In the genomic region with DNA sequence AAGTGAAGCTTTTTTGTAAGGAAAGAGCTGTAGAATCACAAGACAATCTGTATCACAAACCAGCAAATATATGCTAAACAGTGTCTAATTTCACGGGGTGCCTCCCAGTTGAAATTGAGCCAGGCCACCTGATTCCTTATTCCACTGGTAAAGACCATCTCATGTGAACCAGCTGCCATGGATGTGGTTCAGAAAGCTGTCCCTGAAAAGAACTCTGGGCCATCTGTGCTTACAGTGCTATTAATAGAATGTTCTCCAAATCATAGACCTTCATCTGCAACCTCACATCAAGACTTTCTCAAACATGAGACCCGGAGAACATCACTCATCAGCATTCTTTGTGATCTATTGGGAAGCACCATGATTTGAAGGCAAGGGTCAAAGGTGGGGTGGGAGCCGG, we compare ENCODE assay signal across 1 cellular context.
TF ChIP-seq lines count a peak whose summit lies in the region.

No MANE protein-coding gene starts in this region.

TF ChIP-seq in GM23338, 12 proteins besides CTCF, POLR2A, EP300 and RAD21 (continued from another document):
- TF ChIP-seq, protein P1, sequence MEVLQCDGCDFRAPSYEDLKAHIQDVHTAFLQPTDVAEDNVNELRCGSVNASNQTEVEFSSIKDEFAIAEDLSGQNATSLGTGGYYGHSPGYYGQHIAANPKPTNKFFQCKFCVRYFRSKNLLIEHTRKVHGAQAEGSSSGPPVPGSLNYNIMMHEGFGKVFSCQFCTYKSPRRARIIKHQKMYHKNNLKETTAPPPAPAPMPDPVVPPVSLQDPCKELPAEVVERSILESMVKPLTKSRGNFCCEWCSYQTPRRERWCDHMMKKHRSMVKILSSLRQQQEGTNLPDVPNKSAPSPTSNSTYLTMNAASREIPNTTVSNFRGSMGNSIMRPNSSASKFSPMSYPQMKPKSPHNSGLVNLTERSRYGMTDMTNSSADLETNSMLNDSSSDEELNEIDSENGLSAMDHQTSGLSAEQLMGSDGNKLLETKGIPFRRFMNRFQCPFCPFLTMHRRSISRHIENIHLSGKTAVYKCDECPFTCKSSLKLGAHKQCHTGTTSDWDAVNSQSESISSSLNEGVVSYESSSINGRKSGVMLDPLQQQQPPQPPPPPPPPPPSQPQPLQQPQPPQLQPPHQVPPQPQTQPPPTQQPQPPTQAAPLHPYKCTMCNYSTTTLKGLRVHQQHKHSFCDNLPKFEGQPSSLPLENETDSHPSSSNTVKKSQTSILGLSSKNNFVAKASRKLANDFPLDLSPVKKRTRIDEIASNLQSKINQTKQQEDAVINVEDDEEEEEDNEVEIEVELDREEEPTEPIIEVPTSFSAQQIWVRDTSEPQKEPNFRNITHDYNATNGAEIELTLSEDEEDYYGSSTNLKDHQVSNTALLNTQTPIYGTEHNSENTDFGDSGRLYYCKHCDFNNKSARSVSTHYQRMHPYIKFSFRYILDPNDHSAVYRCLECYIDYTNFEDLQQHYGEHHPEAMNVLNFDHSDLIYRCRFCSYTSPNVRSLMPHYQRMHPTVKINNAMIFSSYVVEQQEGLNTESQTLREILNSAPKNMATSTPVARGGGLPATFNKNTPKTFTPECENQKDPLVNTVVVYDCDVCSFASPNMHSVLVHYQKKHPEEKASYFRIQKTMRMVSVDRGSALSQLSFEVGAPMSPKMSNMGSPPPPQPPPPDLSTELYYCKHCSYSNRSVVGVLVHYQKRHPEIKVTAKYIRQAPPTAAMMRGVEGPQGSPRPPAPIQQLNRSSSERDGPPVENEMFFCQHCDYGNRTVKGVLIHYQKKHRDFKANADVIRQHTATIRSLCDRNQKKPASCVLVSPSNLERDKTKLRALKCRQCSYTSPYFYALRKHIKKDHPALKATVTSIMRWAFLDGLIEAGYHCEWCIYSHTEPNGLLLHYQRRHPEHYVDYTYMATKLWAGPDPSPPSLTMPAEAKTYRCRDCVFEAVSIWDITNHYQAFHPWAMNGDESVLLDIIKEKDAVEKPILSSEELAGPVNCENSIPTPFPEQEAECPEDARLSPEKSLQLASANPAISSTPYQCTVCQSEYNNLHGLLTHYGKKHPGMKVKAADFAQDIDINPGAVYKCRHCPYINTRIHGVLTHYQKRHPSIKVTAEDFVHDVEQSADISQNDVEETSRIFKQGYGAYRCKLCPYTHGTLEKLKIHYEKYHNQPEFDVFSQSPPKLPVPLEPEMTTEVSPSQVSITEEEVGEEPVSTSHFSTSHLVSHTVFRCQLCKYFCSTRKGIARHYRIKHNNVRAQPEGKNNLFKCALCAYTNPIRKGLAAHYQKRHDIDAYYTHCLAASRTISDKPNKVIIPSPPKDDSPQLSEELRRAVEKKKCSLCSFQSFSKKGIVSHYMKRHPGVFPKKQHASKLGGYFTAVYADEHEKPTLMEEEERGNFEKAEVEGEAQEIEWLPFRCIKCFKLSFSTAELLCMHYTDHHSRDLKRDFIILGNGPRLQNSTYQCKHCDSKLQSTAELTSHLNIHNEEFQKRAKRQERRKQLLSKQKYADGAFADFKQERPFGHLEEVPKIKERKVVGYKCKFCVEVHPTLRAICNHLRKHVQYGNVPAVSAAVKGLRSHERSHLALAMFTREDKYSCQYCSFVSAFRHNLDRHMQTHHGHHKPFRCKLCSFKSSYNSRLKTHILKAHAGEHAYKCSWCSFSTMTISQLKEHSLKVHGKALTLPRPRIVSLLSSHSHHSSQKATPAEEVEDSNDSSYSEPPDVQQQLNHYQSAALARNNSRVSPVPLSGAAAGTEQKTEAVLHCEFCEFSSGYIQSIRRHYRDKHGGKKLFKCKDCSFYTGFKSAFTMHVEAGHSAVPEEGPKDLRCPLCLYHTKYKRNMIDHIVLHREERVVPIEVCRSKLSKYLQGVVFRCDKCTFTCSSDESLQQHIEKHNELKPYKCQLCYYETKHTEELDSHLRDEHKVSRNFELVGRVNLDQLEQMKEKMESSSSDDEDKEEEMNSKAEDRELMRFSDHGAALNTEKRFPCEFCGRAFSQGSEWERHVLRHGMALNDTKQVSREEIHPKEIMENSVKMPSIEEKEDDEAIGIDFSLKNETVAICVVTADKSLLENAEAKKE (CRISPR knock-in tag; IDR thresholded peaks at IDR 0.05) = no peak
- TF ChIP-seq, protein P2, sequence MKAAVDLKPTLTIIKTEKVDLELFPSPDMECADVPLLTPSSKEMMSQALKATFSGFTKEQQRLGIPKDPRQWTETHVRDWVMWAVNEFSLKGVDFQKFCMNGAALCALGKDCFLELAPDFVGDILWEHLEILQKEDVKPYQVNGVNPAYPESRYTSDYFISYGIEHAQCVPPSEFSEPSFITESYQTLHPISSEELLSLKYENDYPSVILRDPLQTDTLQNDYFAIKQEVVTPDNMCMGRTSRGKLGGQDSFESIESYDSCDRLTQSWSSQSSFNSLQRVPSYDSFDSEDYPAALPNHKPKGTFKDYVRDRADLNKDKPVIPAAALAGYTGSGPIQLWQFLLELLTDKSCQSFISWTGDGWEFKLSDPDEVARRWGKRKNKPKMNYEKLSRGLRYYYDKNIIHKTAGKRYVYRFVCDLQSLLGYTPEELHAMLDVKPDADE (IDR thresholded peaks at IDR 0.05) = no peak
